In genomic region chr13:89695343-89696257, GRCh38 we compare ENCODE assay signal across 8 cellular contexts.
A peak's percentile ranks its signal among the peaks of the same experiment; 100 is the strongest.
DNase-seq lines count a peak whose midpoint lies in the region; ATAC-seq, FAIRE-seq and TF ChIP-seq lines count a peak whose summit lies in the region.
"Had no signal": no experiment of that assay in that cellular context is flagged by ENCODE, and none has a peak within 500 bp of the region (broad histone marks: within the 10 kb centered on the region; RNA-seq: fewer than 3 reads in every experiment).

No MANE protein-coding gene starts in this region.

- H3K27me3 ChIP-seq in small intestine (ENCODE audit: control insufficient read depth in 2 of 2, insufficient read depth in 2 of 2, low read length in 2 of 2), result no peaks in the 10 kb centered on the region

- no peaks in the 10 kb centered on the region for H3K27me3 Mint-ChIP-seq in glutamatergic neuron (ENCODE audit: unreplicated experiment)
- H3K27me3 Mint-ChIP-seq: activated B cell treated with CpG ODN at 0.5 μM for 24 hours had no signal

- in situ Hi-C loops in SK-MEL-5 (cut with HindIII; ENCODE audit: low pct_unique_long_range_greater_than_20kb, low sequenced_read_pairs), result no loop called here

- no peaks in the 10 kb centered on the region for H3K9me3 Mint-ChIP-seq in glutamatergic neuron (ENCODE audit: unreplicated experiment)

- no peak overlapping the region for H3K27ac Mint-ChIP-seq in glutamatergic neuron (ENCODE audit: unreplicated experiment)
- H3K27ac Mint-ChIP-seq: activated B cell treated with CpG ODN at 0.5 μM for 24 hours had no signal

- peak; percentile 43 for TF ChIP-seq CTCF in GM12873 (IDR thresholded peaks at IDR 0.05; ENCODE audit: insufficient read depth, low read depth, low read length, missing control alignments)
- peak; percentile 80 for TF ChIP-seq CTCF in glutamatergic neuron (IDR thresholded peaks at IDR 0.05; ENCODE audit: partially characterized antibody, unreplicated experiment)

- H3K4me3 ChIP-seq in small intestine (ENCODE audit: low read depth in 1 of 2, low read length in 2 of 2), result no peak overlapping the region

- no peak overlapping the region for H3K27ac ChIP-seq in small intestine (ENCODE audit: low read depth in 1 of 2, low read length in 1 of 2)

- 3 to 11% (median 6%) methylated on average over 4 of the region's 4 CpGs for WGBS in small intestine, 3 donors

- H3K9me3 ChIP-seq in small intestine (ENCODE audit: control insufficient read depth, low read depth), result no peaks in the 10 kb centered on the region

- H3K36me3 ChIP-seq in small intestine (ENCODE audit: control insufficient read depth in 2 of 2, insufficient read depth in 2 of 2, low read length in 2 of 2), result no peaks in the 10 kb centered on the region

- peak; percentile 54 to 64 for DNase-seq in Kasumi-1 (lab: John Stamatoyannopoulos, UW)
- DNase-seq in SK-MEL-5 (ENCODE audit: low read depth, low spot score), result peak; percentile 81
- peak; percentile 62 for DNase-seq in glutamatergic neuron
- peak; percentile 19 for DNase-seq in small intestine
- DNase-seq: activated B cell treated with CpG ODN at 0.5 μM for 24 hours had no signal

- H3K4me1 Mint-ChIP-seq in glutamatergic neuron (ENCODE audit: low read depth, unreplicated experiment), result peaks cover 7% of the 10 kb centered on the region
- H3K4me1 Mint-ChIP-seq: activated B cell treated with CpG ODN at 0.5 μM for 24 hours had no signal

- no peak overlapping the region for H3K4me3 Mint-ChIP-seq in glutamatergic neuron (ENCODE audit: unreplicated experiment)
- H3K4me3 Mint-ChIP-seq: activated B cell treated with CpG ODN at 0.5 μM for 24 hours had no signal

- H3K4me1 ChIP-seq in small intestine (ENCODE audit: control insufficient read depth in 2 of 2, insufficient read depth in 1 of 2, low read depth in 1 of 2, low read length in 1 of 2), result no peaks in the 10 kb centered on the region

- no peaks in the 10 kb centered on the region for H3K36me3 Mint-ChIP-seq in glutamatergic neuron (ENCODE audit: unreplicated experiment)

- no peak for FAIRE-seq in small intestine (lab: Jason Lieb, UNC)

- ATAC-seq in HG02588 (IDR thresholded peaks at IDR 0.05; ENCODE audit: unreplicated experiment), result no peak
- no peak for ATAC-seq in GM21447 (IDR thresholded peaks at IDR 0.05; ENCODE audit: unreplicated experiment)

Comparison
In these comparisons a context has a peak if more than half of its experiments do, and no peak if none do; other contexts are left out.
1. DNase-seq: peak in every context shown above with its lines; median percentile 81 in SK-MEL-5; 62 in glutamatergic neuron; 59 in Kasumi-1; 19 in small intestine.